ENCODE assay signal across 9 cellular contexts in the genomic region with DNA sequence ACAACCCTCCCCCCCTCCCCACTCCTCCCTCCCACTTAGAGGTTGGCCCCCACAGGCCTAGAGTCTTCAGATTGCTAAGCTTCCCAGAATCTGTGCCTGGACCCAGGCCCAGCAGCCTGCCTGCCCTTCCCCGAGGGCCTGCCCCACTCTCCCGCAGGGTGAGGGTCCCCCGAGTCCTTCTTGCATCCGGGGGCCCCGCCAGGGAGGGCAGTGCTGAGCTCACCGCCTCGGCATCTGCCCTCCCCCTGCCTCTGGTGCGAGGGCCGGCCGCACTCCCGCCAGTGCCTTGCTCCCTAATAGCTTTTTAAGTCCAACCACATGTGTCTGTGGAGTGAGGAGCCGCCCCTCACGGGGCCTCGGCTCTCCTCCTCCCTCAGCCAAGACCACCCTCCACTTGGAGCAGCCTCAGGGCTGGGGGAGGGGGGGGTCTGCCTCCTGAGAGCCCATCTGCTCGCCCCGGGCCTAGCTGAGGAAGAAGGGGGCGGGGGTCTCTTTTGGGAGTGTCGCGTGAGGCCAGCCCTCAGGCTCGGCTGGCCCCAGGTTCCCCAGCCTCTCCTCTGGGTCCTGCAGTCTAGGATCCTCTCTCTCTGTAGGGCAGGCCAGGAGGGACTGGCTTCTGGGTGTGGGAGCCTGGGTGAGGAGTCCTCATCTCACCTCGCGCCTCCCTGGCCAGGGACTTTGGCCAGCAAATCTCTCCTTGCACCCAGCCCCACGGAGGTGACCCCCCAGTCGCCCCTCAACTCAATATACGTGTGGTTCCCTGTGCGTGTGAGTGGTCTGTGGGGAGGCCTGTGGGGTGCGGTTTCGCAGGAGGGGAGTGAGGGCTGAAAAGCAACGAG. TPM values are rescaled to one million over a fixed set of nuclear protein-coding genes. Genes with fewer than 3 reads are reported as not detected.
DNase-seq lines count a peak whose midpoint lies in the region; TF ChIP-seq lines count a peak whose summit lies in the region.
"Had no signal": no experiment of that assay in that cellular context is flagged by ENCODE, and none has a peak within 500 bp of the region (broad histone marks: within the 10 kb centered on the region; RNA-seq: fewer than 3 reads in every experiment).

No MANE protein-coding gene starts in this region.

- intact Hi-C loops in sigmoid colon (cut with DNase I): no loop called here

- H3K4me3 ChIP-seq in sigmoid colon: peak overlapping the region in 3 of 4 donors; percentile 17 to 29 (median 23)

- peak overlapping the region; percentile 87 for H3K27ac ChIP-seq in angular gyrus (ENCODE audit: low read depth, low read length)
- peak overlapping the region; percentile 95 to 99 (median 97) for H3K27ac ChIP-seq in sigmoid colon

- H3K9me3 ChIP-seq in sigmoid colon: no peaks in the 10 kb centered on the region

- H3K4me1 Mint-ChIP-seq in activated CD4-positive, alpha-beta T cell treated with anti-CD3 and anti-CD28 coated beads, Interleukin-2, amount 10 ng/mL, durations not matched to agents 7 days and 5 days: peaks cover 7% of the 10 kb centered on the region
- H3K4me1 Mint-ChIP-seq in immature natural killer cell: peaks cover 2 to 7% of the 10 kb centered on the region in 2 donors
- H3K4me1 Mint-ChIP-seq in activated naive CD4-positive, alpha-beta T cell treated with anti-CD3 and anti-CD28 coated beads, Interleukin-2, amount 10 ng/mL, durations not matched to agents 7 days and 5 days: peaks cover 7% of the 10 kb centered on the region

- no peaks in the 10 kb centered on the region for H3K27me3 ChIP-seq in sigmoid colon

- no peak for TF ChIP-seq CTCF in sigmoid colon (IDR thresholded peaks at IDR 0.05)

- no peak for TF ChIP-seq POLR2A in sigmoid colon (IDR thresholded peaks at IDR 0.05)

- DNase-seq in GM03348 (ENCODE audit: low spot score): peak; percentile 95
- peak; percentile 92 for DNase-seq in hepatic stellate cell (ENCODE audit: low spot score)
- DNase-seq in sigmoid colon: peak; percentile 94
- no peak for DNase-seq in activated CD4-positive, alpha-beta T cell treated with anti-CD3 and anti-CD28 coated beads, Interleukin-2, amount 10 ng/mL, durations not matched to agents 7 days and 5 days
- no peak for DNase-seq in COR-L47 (lab: John Stamatoyannopoulos, UW)
- DNase-seq in immature natural killer cell: no peak
- no peak for DNase-seq in activated naive CD4-positive, alpha-beta T cell treated with anti-CD3 and anti-CD28 coated beads, Interleukin-2, amount 10 ng/mL, durations not matched to agents 7 days and 5 days

- POLR2A ChIA-PET in activated CD4-positive, alpha-beta T cell treated with anti-CD3 and anti-CD28 coated beads, Interleukin-2, amount 10 ng/mL, durations not matched to agents 7 days and 5 days (lab: Charles Lee): no interaction called here

- CTCF ChIA-PET in activated CD4-positive, alpha-beta T cell treated with anti-CD3 and anti-CD28 coated beads, Interleukin-2, amount 10 ng/mL, durations not matched to agents 7 days and 5 days (lab: Charles Lee): interaction anchor here (0.5 to 2.7 kb wide), 3 partner anchors 90 to 164 kb away, joined by 3 to 9 read pairs (median 3); a partner anchor contains a TSS
- CTCF ChIA-PET in activated naive CD4-positive, alpha-beta T cell treated with anti-CD3 and anti-CD28 coated beads, Interleukin-2, amount 10 ng/mL, durations not matched to agents 7 days and 5 days (lab: Charles Lee): interaction anchor here (0.9 kb wide), 1 partner anchor 21 kb away, joined by 3 read pairs; no protein-coding TSS in a partner anchor

- no peaks in the 10 kb centered on the region for H3K36me3 ChIP-seq in sigmoid colon

- WGBS in sigmoid colon, 2 donors: 30 to 62% methylated on average over 29 of the region's 29 CpGs

- H3K27me3 Mint-ChIP-seq in activated CD4-positive, alpha-beta T cell treated with anti-CD3 and anti-CD28 coated beads, Interleukin-2, amount 10 ng/mL, durations not matched to agents 7 days and 5 days: peaks cover 5% of the 10 kb centered on the region
- peaks cover 2 to 7% (median 6%) of the 10 kb centered on the region in 3 donors for H3K27me3 Mint-ChIP-seq in immature natural killer cell (ENCODE audit: low read depth in 3 of 3)
- H3K27me3 Mint-ChIP-seq in activated naive CD4-positive, alpha-beta T cell treated with anti-CD3 and anti-CD28 coated beads, Interleukin-2, amount 10 ng/mL, durations not matched to agents 7 days and 5 days: peaks cover 78% of the 10 kb centered on the region

- H3K36me3 Mint-ChIP-seq in activated CD4-positive, alpha-beta T cell treated with anti-CD3 and anti-CD28 coated beads, Interleukin-2, amount 10 ng/mL, durations not matched to agents 7 days and 5 days (ENCODE audit: low read depth): no peaks in the 10 kb centered on the region
- peaks cover 0 to under 1% (median 0%) of the 10 kb centered on the region in 3 donors for H3K36me3 Mint-ChIP-seq in immature natural killer cell
- no peaks in the 10 kb centered on the region for H3K36me3 Mint-ChIP-seq in activated naive CD4-positive, alpha-beta T cell treated with anti-CD3 and anti-CD28 coated beads, Interleukin-2, amount 10 ng/mL, durations not matched to agents 7 days and 5 days
- H3K36me3 Mint-ChIP-seq: memory B cell had no signal

- H3K4me1 ChIP-seq in sigmoid colon: peaks cover 0 to 100% (median 100%) of the 10 kb centered on the region in 4 donors

- no peak for TF ChIP-seq EP300 in sigmoid colon (IDR thresholded peaks at IDR 0.05)

- no peak overlapping the region for H3K4me3 Mint-ChIP-seq in activated CD4-positive, alpha-beta T cell treated with anti-CD3 and anti-CD28 coated beads, Interleukin-2, amount 10 ng/mL, durations not matched to agents 7 days and 5 days
- no peak overlapping the region for H3K4me3 Mint-ChIP-seq in immature natural killer cell
- H3K4me3 Mint-ChIP-seq in activated naive CD4-positive, alpha-beta T cell treated with anti-CD3 and anti-CD28 coated beads, Interleukin-2, amount 10 ng/mL, durations not matched to agents 7 days and 5 days: no peak overlapping the region
- H3K4me3 Mint-ChIP-seq: memory B cell had no signal

- H3K27ac Mint-ChIP-seq in activated CD4-positive, alpha-beta T cell treated with anti-CD3 and anti-CD28 coated beads, Interleukin-2, amount 10 ng/mL, durations not matched to agents 7 days and 5 days: no peak overlapping the region
- peak overlapping the region in 1 of 6 donors; percentile 36 for H3K27ac Mint-ChIP-seq in immature natural killer cell
- no peak overlapping the region for H3K27ac Mint-ChIP-seq in activated naive CD4-positive, alpha-beta T cell treated with anti-CD3 and anti-CD28 coated beads, Interleukin-2, amount 10 ng/mL, durations not matched to agents 7 days and 5 days
- H3K27ac Mint-ChIP-seq: memory B cell had no signal

- no peaks in the 10 kb centered on the region for H3K9me3 Mint-ChIP-seq in activated CD4-positive, alpha-beta T cell treated with anti-CD3 and anti-CD28 coated beads, Interleukin-2, amount 10 ng/mL, durations not matched to agents 7 days and 5 days
- H3K9me3 Mint-ChIP-seq in immature natural killer cell: no peaks in the 10 kb centered on the region
- no peaks in the 10 kb centered on the region for H3K9me3 Mint-ChIP-seq in activated naive CD4-positive, alpha-beta T cell treated with anti-CD3 and anti-CD28 coated beads, Interleukin-2, amount 10 ng/mL, durations not matched to agents 7 days and 5 days
- H3K9me3 Mint-ChIP-seq: memory B cell had no signal

RNA-seq across cellular contexts. Expression of a gene that starts 47.2 kb away (rescaled TPM):
- total RNA-seq in sigmoid colon: 10 to 100 TPM; 13.0 to 17.8 (median 15.2) TPM
- polyA plus RNA-seq in sigmoid colon: 10 to 100 TPM in 1 of 3 donors, 1 to 10 TPM in 2; 3.0 to 18.4 (median 3.7) TPM
- total RNA-seq in activated CD4-positive, alpha-beta T cell treated with anti-CD3 and anti-CD28 coated beads, Interleukin-2, amount 10 ng/mL, durations not matched to agents 7 days and 5 days: 1 to 10 TPM; 2.3 to 2.5 TPM
- polyA plus RNA-seq in immature natural killer cell: 1 to 10 TPM; 1.1 to 2.2 (median 2.1) TPM

Comparison
In these comparisons a context has a peak if more than half of its experiments do, and no peak if none do; other contexts are left out.
1. DNase-seq: peak in GM03348 (single experiment), hepatic stellate cell (single experiment) and sigmoid colon (single experiment); none in activated CD4-positive, alpha-beta T cell treated with anti-CD3 and anti-CD28 coated beads, Interleukin-2, amount 10 ng/mL, durations not matched to agents 7 days and 5 days (single experiment), COR-L47 (single experiment), immature natural killer cell (0 of 3) and activated naive CD4-positive, alpha-beta T cell treated with anti-CD3 and anti-CD28 coated beads, Interleukin-2, amount 10 ng/mL, durations not matched to agents 7 days and 5 days (single experiment).